In genomic region chr7:6008668-6009611, GRCh38 we compare ENCODE assay signal across 1 cellular context.
TF ChIP-seq lines count a peak whose summit lies in the region.

AIMP2 (plus strand) TSS chr7:6009272; CDS start chr7:6009364, 92 bp downstream.
PMS2 (minus strand) TSS chr7:6009049; CDS start chr7:6009019, 30 bp downstream.

TF ChIP-seq in K562, 482 proteins besides CTCF, POLR2A, EP300 and RAD21 (continued from another document and continues in another):
- 0 out of 2 replicates have a peak, but pooled peaks have one; percentile 48 for TF ChIP-seq PHF21A (IDR thresholded peaks at IDR 0.05; ENCODE audit: borderline replicate concordance, low read depth)
- TF ChIP-seq KAT2B (IDR thresholded peaks at IDR 0.05; ENCODE audit: low read depth, low read length), result no peak
- no peak for TF ChIP-seq PRMT5 (CRISPR knock-in tag; IDR thresholded peaks at IDR 0.05)
- TF ChIP-seq HSF4 (CRISPR knock-in tag; IDR thresholded peaks at IDR 0.05; ENCODE audit: borderline replicate concordance), result no peak
- TF ChIP-seq ZNF384 (IDR thresholded peaks at IDR 0.05; ENCODE audit: low read depth, low read length), result no peak
- no peak for TF ChIP-seq SMARCB1 (IDR thresholded peaks at IDR 0.05; ENCODE audit: insufficient read length, low read depth)
- TF ChIP-seq ZNF512 (tag; IDR thresholded peaks at IDR 0.05), result no peak
- TF ChIP-seq FOXA3 (CRISPR knock-in tag; conservative IDR thresholded peaks at IDR 0.05 in 1 of 2, IDR thresholded peaks at IDR 0.05 in 1 of 2), result peak in 1 of 2 experiments; percentile 86; a peak in 2 of 4 replicates
- peak; percentile 39 for TF ChIP-seq CBFB (CRISPR knock-in tag; IDR thresholded peaks at IDR 0.05)
- no peak for TF ChIP-seq CREBBP (IDR thresholded peaks at IDR 0.05; ENCODE audit: low read depth, low read length)
- TF ChIP-seq PRDM10 (IDR thresholded peaks at IDR 0.05; ENCODE audit: partially characterized antibody), result peak; percentile 81
- TF ChIP-seq PYGO2 (tag; IDR thresholded peaks at IDR 0.05), result no peak
- no peak for TF ChIP-seq HDAC6 (IDR thresholded peaks at IDR 0.05; ENCODE audit: low read depth, low read length)
- TF ChIP-seq JUND (IDR thresholded peaks at IDR 0.05; ENCODE audit: borderline replicate concordance, low read depth, low read length), result no peak
- TF ChIP-seq JUND (tag; IDR thresholded peaks at IDR 0.05; ENCODE audit: borderline replicate concordance, low read depth, low read length), result 0 out of 3 replicates have a peak, but pooled peaks have one; percentile 2
- TF ChIP-seq RBBP5 (IDR thresholded peaks at IDR 0.05; ENCODE audit: borderline replicate concordance, insufficient read depth, low read length, poor library complexity, severe bottlenecking), result peak; percentile 26
- peak; percentile 39; the same call in 1 of the 2 replicates for TF ChIP-seq THRB (CRISPR knock-in tag; conservative IDR thresholded peaks at IDR 0.05)
- peak; percentile 97 for TF ChIP-seq SAP30 (IDR thresholded peaks at IDR 0.05; ENCODE audit: borderline replicate concordance, insufficient read depth, low read depth, low read length, poor library complexity, severe bottlenecking)
- TF ChIP-seq NCOA1 (IDR thresholded peaks at IDR 0.05; ENCODE audit: low read depth), result no peak
- 0 out of 2 replicates have a peak, but pooled peaks have one; percentile 21 for TF ChIP-seq ZNF444 (CRISPR knock-in tag; IDR thresholded peaks at IDR 0.05)
- no peak for TF ChIP-seq TAL1 (IDR thresholded peaks at IDR 0.05)
- no peak for TF ChIP-seq ID3 (CRISPR knock-in tag; IDR thresholded peaks at IDR 0.05)
- peak; percentile 94 for TF ChIP-seq ID3 (tag; IDR thresholded peaks at IDR 0.05)
- TF ChIP-seq ZNF445 (CRISPR knock-in tag; IDR thresholded peaks at IDR 0.05; ENCODE audit: low read depth), result peak; percentile 60; the same call in 1 of the 2 replicates
- TF ChIP-seq ZNF324 (CRISPR knock-in tag; IDR thresholded peaks at IDR 0.05), result 0 out of 2 replicates have a peak, but pooled peaks have one; percentile 38
- TF ChIP-seq CBX3 (IDR thresholded peaks at IDR 0.05; ENCODE audit: borderline replicate concordance in 1 of 2, low read length in 2 of 2), result peak in 1 of 2 experiments; percentile 85; a peak in 1 of 3 replicates
- no peak for TF ChIP-seq FUS (optimal IDR thresholded peaks at IDR 0.05; ENCODE audit: low read depth, low read length)
- TF ChIP-seq FOXP1 (CRISPR knock-in tag; IDR thresholded peaks at IDR 0.05), result peak; percentile 98
- TF ChIP-seq SMARCA5 (IDR thresholded peaks at IDR 0.05), result no peak
- TF ChIP-seq DACH1 (IDR thresholded peaks at IDR 0.05; ENCODE audit: partially characterized antibody), result no peak
- peak; percentile 47 for TF ChIP-seq RAD51 (IDR thresholded peaks at IDR 0.05; ENCODE audit: borderline replicate concordance, low read depth)
- no peak; the same call in none of the 2 replicates for TF ChIP-seq NFRKB (IDR thresholded peaks at IDR 0.05; ENCODE audit: low read depth)
- peak; percentile 79 for TF ChIP-seq ELF1 (tag; IDR thresholded peaks at IDR 0.05)
- TF ChIP-seq ZEB2 (IDR thresholded peaks at IDR 0.05), result no peak
- TF ChIP-seq ATF7 (IDR thresholded peaks at IDR 0.05), result peak; percentile 92
- no peak for TF ChIP-seq DDX20 (tag; IDR thresholded peaks at IDR 0.05; ENCODE audit: low read depth)
- peak; percentile 61 for TF ChIP-seq ATF1 (CRISPR knock-in tag; IDR thresholded peaks at IDR 0.05)
- peak; percentile 98 for TF ChIP-seq ATF1 (tag; IDR thresholded peaks at IDR 0.05)
- TF ChIP-seq POLR2G (IDR thresholded peaks at IDR 0.05; ENCODE audit: low read depth, low read length), result peak; percentile 95
- TF ChIP-seq DLX4 (CRISPR knock-in tag; IDR thresholded peaks at IDR 0.05), result no peak
- no peak for TF ChIP-seq MEF2A (IDR thresholded peaks at IDR 0.05; ENCODE audit: control insufficient read depth, low read depth, low read length)
- no peak for TF ChIP-seq PHB2 (IDR thresholded peaks at IDR 0.05; ENCODE audit: low read depth)
- TF ChIP-seq CCAR2 (IDR thresholded peaks at IDR 0.05; ENCODE audit: low read depth, low read length), result no peak
- peak; percentile 70 for TF ChIP-seq CCNT2 (IDR thresholded peaks at IDR 0.05; ENCODE audit: borderline replicate concordance, extremely low read depth, insufficient read length, low read depth, low read length)
- no peak for TF ChIP-seq CBFA2T3 (IDR thresholded peaks at IDR 0.05)
- TF ChIP-seq POU5F1 (IDR thresholded peaks at IDR 0.05; ENCODE audit: borderline replicate concordance, low read depth, low read length, partially characterized antibody), result no peak
- TF ChIP-seq ZNF280B (CRISPR knock-in tag; IDR thresholded peaks at IDR 0.05), result no peak
- no peak for TF ChIP-seq MCM2 (IDR thresholded peaks at IDR 0.05; ENCODE audit: low read depth)
- TF ChIP-seq ZNF311 (CRISPR knock-in tag; IDR thresholded peaks at IDR 0.05), result peak; percentile 73; the same call in 1 of the 2 replicates
- no peak for TF ChIP-seq RBM17 (IDR thresholded peaks at IDR 0.05; ENCODE audit: borderline replicate concordance, low read depth, low read length)
- TF ChIP-seq HMBOX1 (IDR thresholded peaks at IDR 0.05), result no peak
- no peak for TF ChIP-seq NUFIP1 (IDR thresholded peaks at IDR 0.05; ENCODE audit: partially characterized antibody)
- TF ChIP-seq DIDO1 (tag; IDR thresholded peaks at IDR 0.05; ENCODE audit: low read depth), result no peak
- peak; percentile 85 to 95 for TF ChIP-seq E2F6 (IDR thresholded peaks at IDR 0.05; ENCODE audit: borderline replicate concordance in 1 of 2, extremely low read depth in 1 of 2, insufficient read depth in 1 of 2, insufficient read length in 1 of 2, low read depth in 1 of 2, low read length in 1 of 2, poor library complexity in 1 of 2, severe bottlenecking in 1 of 2)
- no peak for TF ChIP-seq HNRNPH1 (optimal IDR thresholded peaks at IDR 0.05; ENCODE audit: low read depth, low read length)
- peak; percentile 87 for TF ChIP-seq FOS (IDR thresholded peaks at IDR 0.05; ENCODE audit: extremely low read depth, insufficient read length)
- TF ChIP-seq ARID3A (IDR thresholded peaks at IDR 0.05; ENCODE audit: borderline replicate concordance, low read depth, low read length), result no peak
- TF ChIP-seq ZKSCAN3 (CRISPR knock-in tag; IDR thresholded peaks at IDR 0.05), result no peak
- TF ChIP-seq SNIP1 (IDR thresholded peaks at IDR 0.05; ENCODE audit: low read depth), result peak; percentile 55; the same call in 1 of the 2 replicates
- peak; percentile 43; the same call in 1 of the 2 replicates for TF ChIP-seq CEBPG (CRISPR knock-in tag; IDR thresholded peaks at IDR 0.05)
- no peak for TF ChIP-seq CEBPG (tag; conservative IDR thresholded peaks at IDR 0.05 in 1 of 2, IDR thresholded peaks at IDR 0.05 in 1 of 2)
- TF ChIP-seq IRF1 (CRISPR knock-in tag; IDR thresholded peaks at IDR 0.05; ENCODE audit: borderline replicate concordance), result no peak
- no peak for TF ChIP-seq SETDB1 (IDR thresholded peaks at IDR 0.05; ENCODE audit: low read length)
- TF ChIP-seq HMG20A (CRISPR knock-in tag; conservative IDR thresholded peaks at IDR 0.05), result no peak
